In genomic region chr12:22802883-22803640, GRCh38 we compare ENCODE assay signal across 21 cellular contexts.
"Had no signal": no experiment of that assay in that cellular context is flagged by ENCODE, and none has a peak within 500 bp of the region (broad histone marks: within the 10 kb centered on the region; RNA-seq: fewer than 3 reads in every experiment).

No MANE protein-coding gene starts in this region.

- H3K4me2 ChIP-seq: hepatocyte had no signal

- H3K27me3 Mint-ChIP-seq: progenitor cell of endocrine pancreas had no signal

- H3K27ac ChIP-seq: cardiac muscle cell, dorsolateral prefrontal cortex, hepatocyte, tibial nerve, vagina had no signal

- H3K27ac Mint-ChIP-seq: activated CD4-positive, alpha-beta T cell treated with anti-CD3 and anti-CD28 coated beads for 36 hours; activated naive CD4-positive, alpha-beta T cell treated with anti-CD3 and anti-CD28 coated beads, Interleukin-2, amount 50 U/mL, for 72 hours; progenitor cell of endocrine pancreas; stimulated activated naive CD8-positive, alpha-beta T cell treated with anti-CD3 and anti-CD28 coated beads, Interleukin-15, Interleukin-2, amounts not matched to agents 100 ng/mL and 50 ng/mL, for 24 hours; T-cell; WTC11 had no signal

- DNase-seq: activated CD4-positive, alpha-beta T cell treated with anti-CD3 and anti-CD28 coated beads for 36 hours; activated CD4-positive, alpha-beta T cell treated with anti-CD3 and anti-CD28 coated beads, Interleukin-2, amount 50 U/mL, for 48 hours; activated gamma-delta T cell; dorsolateral prefrontal cortex; left colon; midbrain; occipital lobe; small intestine; stimulated activated CD4-positive, alpha-beta T cell treated with anti-CD3 and anti-CD28 coated beads, Interleukin-15, amount 100 ng/mL, for 24 hours; stimulated activated CD4-positive, alpha-beta T cell treated with anti-CD3 and anti-CD28 coated beads, Interleukin-2, amount 100 ng/mL, for 48 hours; T-cell had no signal

- H3K36me3 Mint-ChIP-seq: activated naive CD4-positive, alpha-beta T cell treated with anti-CD3 and anti-CD28 coated beads, Interleukin-2, amount 50 U/mL, for 72 hours; T-cell; WTC11 had no signal

- H3K9me3 Mint-ChIP-seq: activated naive CD4-positive, alpha-beta T cell treated with anti-CD3 and anti-CD28 coated beads, Interleukin-2, amount 50 U/mL, for 72 hours; stimulated activated naive CD8-positive, alpha-beta T cell treated with anti-CD3 and anti-CD28 coated beads, Interleukin-15, Interleukin-2, amounts not matched to agents 100 ng/mL and 50 ng/mL, for 24 hours; T-cell; WTC11 had no signal

- H3K4me1 ChIP-seq: tibial nerve, vagina had no signal

- H3K9me3 ChIP-seq: vagina had no signal

- H2AFZ ChIP-seq: hepatocyte had no signal

- ATAC-seq: activated CD4-positive, alpha-beta T cell treated with anti-CD3 and anti-CD28 coated beads for 36 hours; activated naive CD4-positive, alpha-beta T cell treated with anti-CD3 and anti-CD28 coated beads, Interleukin-2, amount 50 U/mL, for 72 hours; left colon; right cardiac atrium; T-cell had no signal

- H3K4me3 ChIP-seq: cardiac muscle cell, dorsolateral prefrontal cortex, hepatocyte, lung, tibial nerve, vagina had no signal

- H3K27me3 ChIP-seq: cardiac muscle cell, dorsolateral prefrontal cortex, hepatocyte, tibial nerve, vagina had no signal

- H3K79me2 ChIP-seq: hepatocyte had no signal

- H3K4me1 Mint-ChIP-seq: activated CD4-positive, alpha-beta T cell treated with anti-CD3 and anti-CD28 coated beads for 36 hours; T-cell had no signal

- H3K4me3 Mint-ChIP-seq: activated CD4-positive, alpha-beta T cell treated with anti-CD3 and anti-CD28 coated beads for 36 hours; stimulated activated naive CD8-positive, alpha-beta T cell treated with anti-CD3 and anti-CD28 coated beads, Interleukin-15, Interleukin-2, amounts not matched to agents 100 ng/mL and 50 ng/mL, for 24 hours; T-cell; WTC11 had no signal

- H3K36me3 ChIP-seq: cardiac muscle cell, tibial nerve, vagina had no signal
